ENCODE assay signal across 9 cellular contexts in genomic region chr3:153970735-153971347, GRCh38.
DNase-seq lines count a peak whose midpoint lies in the region; ATAC-seq and TF ChIP-seq lines count a peak whose summit lies in the region.
"Had no signal": no experiment of that assay in that cellular context is flagged by ENCODE, and none has a peak within 500 bp of the region (broad histone marks: within the 10 kb centered on the region; RNA-seq: fewer than 3 reads in every experiment).

No MANE protein-coding gene starts in this region.

- H3K27me3 Mint-ChIP-seq in chondrocyte (ENCODE audit: low read depth) (no peaks in the 10 kb centered on the region), nephron progenitor cell (ENCODE audit: low read depth, poor library complexity) (peaks cover 4% of the 10 kb centered on the region)
- H3K27me3 Mint-ChIP-seq in stimulated activated naive B cell treated with anti-CD40 and anti-IgM and Interleukin-4, amounts not matched to agents 10 μg/mL and 1 μg/mL and 100 μg/mL, for 72 hours, result peaks cover 0 to 5% of the 10 kb centered on the region in 2 donors

- H3K9me3 Mint-ChIP-seq in chondrocyte (ENCODE audit: low read depth) (peaks cover 3% of the 10 kb centered on the region), nephron progenitor cell (peaks cover 9% of the 10 kb centered on the region)
- peaks cover 8 to 10% of the 10 kb centered on the region in 2 donors for H3K9me3 Mint-ChIP-seq in stimulated activated naive B cell treated with anti-CD40 and anti-IgM and Interleukin-4, amounts not matched to agents 10 μg/mL and 1 μg/mL and 100 μg/mL, for 72 hours

- no peak overlapping the region for H3K27ac Mint-ChIP-seq in chondrocyte (ENCODE audit: unreplicated experiment)
- H3K27ac Mint-ChIP-seq in nephron progenitor cell, result no peak overlapping the region
- H3K27ac Mint-ChIP-seq in stimulated activated naive B cell treated with anti-CD40 and anti-IgM and Interleukin-4, amounts not matched to agents 10 μg/mL and 1 μg/mL and 100 μg/mL, for 72 hours, result no peak overlapping the region

- H3K4me1 Mint-ChIP-seq in chondrocyte (ENCODE audit: low read depth) (no peaks in the 10 kb centered on the region), nephron progenitor cell (peaks cover 11% of the 10 kb centered on the region)
- peaks cover 0 to 3% of the 10 kb centered on the region in 2 donors for H3K4me1 Mint-ChIP-seq in stimulated activated naive B cell treated with anti-CD40 and anti-IgM and Interleukin-4, amounts not matched to agents 10 μg/mL and 1 μg/mL and 100 μg/mL, for 72 hours

- H3K4me3 ChIP-seq in GM12864 (ENCODE audit: low read depth, low read length), result no peak overlapping the region

- H3K4me3 Mint-ChIP-seq in chondrocyte (ENCODE audit: unreplicated experiment) (no peak overlapping the region), nephron progenitor cell (no peak overlapping the region)
- H3K4me3 Mint-ChIP-seq in stimulated activated naive B cell treated with anti-CD40 and anti-IgM and Interleukin-4, amounts not matched to agents 10 μg/mL and 1 μg/mL and 100 μg/mL, for 72 hours, result no peak overlapping the region

- TF ChIP-seq CTCF in GM12864 (IDR thresholded peaks at IDR 0.05; ENCODE audit: low read depth, low read length, missing control alignments), result peak; percentile 54
- peak; percentile 77 for TF ChIP-seq CTCF in chondrocyte (IDR thresholded peaks at IDR 0.05)
- peak; percentile 55 for TF ChIP-seq CTCF in nephron progenitor cell (IDR thresholded peaks at IDR 0.05)

- H3K36me3 Mint-ChIP-seq in chondrocyte (ENCODE audit: low read depth) (no peaks in the 10 kb centered on the region), nephron progenitor cell (ENCODE audit: low read depth) (no peaks in the 10 kb centered on the region)
- no peaks in the 10 kb centered on the region for H3K36me3 Mint-ChIP-seq in stimulated activated naive B cell treated with anti-CD40 and anti-IgM and Interleukin-4, amounts not matched to agents 10 μg/mL and 1 μg/mL and 100 μg/mL, for 72 hours

- no peak for ATAC-seq in stimulated activated naive B cell treated with anti-CD40 and anti-IgM and Interleukin-4, amounts not matched to agents 10 μg/mL and 1 μg/mL and 100 μg/mL, for 72 hours (replicated peaks)
- no peak for ATAC-seq in HG03095 (IDR thresholded peaks at IDR 0.05; ENCODE audit: unreplicated experiment)

- DNase-seq in GM12864 (ENCODE audit: low read depth) (no peak), NCI-H1930 (lab: John Stamatoyannopoulos, UW) (peak; percentile 36 to 46), chondrocyte (ENCODE audit: low spot score) (no peak), nephron progenitor cell (no peak), cortex of kidney (lab: John Stamatoyannopoulos, UW) (no peak)
- DNase-seq in stimulated activated naive B cell treated with anti-CD40 and anti-IgM and Interleukin-4, amounts not matched to agents 10 μg/mL and 1 μg/mL and 100 μg/mL, for 72 hours, result no peak
- DNase-seq in NK-92 treated with Interleukin-12 subunit alpha and Interleukin-12 subunit beta, amount 100 ng/mL, for 24 hours (lab: John Stamatoyannopoulos, UW), result no peak
- DNase-seq: NCI-H146 had no signal

Comparison
In these comparisons a context has a peak if more than half of its experiments do, and no peak if none do; other contexts are left out.
1. DNase-seq: peak in NCI-H1930 (2 of 2); none in GM12864 (single experiment), chondrocyte (single experiment), nephron progenitor cell (single experiment), stimulated activated naive B cell treated with anti-CD40 and anti-IgM and Interleukin-4, amounts not matched to agents 10 μg/mL and 1 μg/mL and 100 μg/mL, for 72 hours (single experiment), cortex of kidney (single experiment) and NK-92 treated with Interleukin-12 subunit alpha and Interleukin-12 subunit beta, amount 100 ng/mL, for 24 hours (single experiment).
2. Peak in every context shown above with its lines, with median percentiles within 50 percentile points of each other: CTCF ChIP-seq.